9 cellular contexts compared by ENCODE assay signal in the genomic region with DNA sequence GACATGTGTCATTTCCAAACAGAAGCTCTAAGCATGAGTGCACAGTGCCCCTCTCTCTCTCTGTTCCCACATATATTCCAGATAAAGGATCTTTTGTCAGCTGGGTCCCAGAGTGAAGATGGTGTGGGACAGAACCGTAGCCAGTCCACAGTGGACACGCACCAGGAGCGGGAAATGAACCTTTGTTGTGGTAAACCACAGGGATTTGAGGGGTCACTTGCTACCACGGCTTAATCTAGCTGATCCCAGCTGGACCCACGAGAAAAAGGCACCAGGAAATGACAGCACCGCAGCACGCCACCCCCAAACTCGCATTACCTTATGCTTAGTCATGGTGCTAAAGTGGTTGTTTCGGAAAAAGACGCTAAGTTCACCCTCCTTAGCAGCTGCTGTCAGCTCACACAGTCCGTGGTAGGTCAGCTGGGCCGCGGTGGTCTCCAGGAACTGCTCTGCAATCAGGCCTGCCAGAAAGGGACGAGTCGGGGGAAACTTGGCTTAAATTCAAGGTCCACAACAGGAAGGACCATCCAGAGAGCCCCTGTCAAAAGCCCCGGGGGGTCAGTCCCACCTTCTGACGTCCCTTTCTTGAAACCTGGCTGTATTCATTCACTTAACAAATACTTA. TPM values are rescaled to one million over a fixed set of nuclear protein-coding genes. Genes with fewer than 3 reads are reported as not detected.
A peak's percentile ranks its signal among the peaks of the same experiment; 100 is the strongest.
DNase-seq lines count a peak whose midpoint lies in the region; ATAC-seq and TF ChIP-seq lines count a peak whose summit lies in the region.
"Had no signal": no experiment of that assay in that cellular context is flagged by ENCODE, and none has a peak within 500 bp of the region (broad histone marks: within the 10 kb centered on the region; RNA-seq: fewer than 3 reads in every experiment).

No MANE protein-coding gene starts in this region.

- WGBS in ovary, 3 donors = 37 to 60% (median 41%) methylated on average over 17 of the region's 17 CpGs

- peak overlapping the region; percentile 93 for H3K27ac ChIP-seq in temporal lobe (ENCODE audit: low read depth, low read length)
- no peak overlapping the region for H3K27ac ChIP-seq in ovary

- H3K9me3 Mint-ChIP-seq in activated naive CD4-positive, alpha-beta T cell treated with anti-CD3 and anti-CD28 coated beads for 36 hours = no peaks in the 10 kb centered on the region
- no peaks in the 10 kb centered on the region for H3K9me3 Mint-ChIP-seq in activated naive CD4-positive, alpha-beta T cell treated with anti-CD3 and anti-CD28 coated beads, Interleukin-2, amount 10 ng/mL, durations not matched to agents 7 days and 5 days
- H3K9me3 Mint-ChIP-seq in activated CD8-positive, alpha-beta T cell treated with anti-CD3 and anti-CD28 coated beads, Interleukin-2, amount 10 ng/mL, durations not matched to agents 7 days and 5 days (ENCODE audit: insufficient read depth) = no peaks in the 10 kb centered on the region

- intact Hi-C loops in activated naive CD4-positive, alpha-beta T cell treated with anti-CD3 and anti-CD28 coated beads for 36 hours (cut with micrococcal nuclease) = loop anchor here (5.0 kb wide), 2 partner anchors 377 to 537 kb away; no protein-coding TSS in a partner anchor
- intact Hi-C loops in ovary (cut with DNase I) = loop anchor here in 1 of 4 donors (5.0 kb wide), 1 partner anchor 532 kb away; no protein-coding TSS in a partner anchor

- peak overlapping the region; percentile 18 for H3K27ac Mint-ChIP-seq in activated naive CD4-positive, alpha-beta T cell treated with anti-CD3 and anti-CD28 coated beads for 36 hours
- no peak overlapping the region for H3K27ac Mint-ChIP-seq in activated naive CD4-positive, alpha-beta T cell treated with anti-CD3 and anti-CD28 coated beads, Interleukin-2, amount 10 ng/mL, durations not matched to agents 7 days and 5 days
- peak overlapping the region; percentile 11 for H3K27ac Mint-ChIP-seq in activated CD8-positive, alpha-beta T cell treated with anti-CD3 and anti-CD28 coated beads, Interleukin-2, amount 10 ng/mL, durations not matched to agents 7 days and 5 days

- H3K27me3 Mint-ChIP-seq in activated naive CD4-positive, alpha-beta T cell treated with anti-CD3 and anti-CD28 coated beads for 36 hours (ENCODE audit: low read depth) = no peaks in the 10 kb centered on the region
- no peaks in the 10 kb centered on the region for H3K27me3 Mint-ChIP-seq in activated naive CD4-positive, alpha-beta T cell treated with anti-CD3 and anti-CD28 coated beads, Interleukin-2, amount 10 ng/mL, durations not matched to agents 7 days and 5 days
- H3K27me3 Mint-ChIP-seq in activated CD8-positive, alpha-beta T cell treated with anti-CD3 and anti-CD28 coated beads, Interleukin-2, amount 10 ng/mL, durations not matched to agents 7 days and 5 days (ENCODE audit: low read depth) = no peaks in the 10 kb centered on the region

- no peak overlapping the region for H3K4me3 ChIP-seq in ovary
- H3K4me3 ChIP-seq: coronary artery had no signal

- no peak for TF ChIP-seq EP300 in ovary (IDR thresholded peaks at IDR 0.05)

- no peaks in the 10 kb centered on the region for H3K36me3 ChIP-seq in ovary

- POLR2A ChIA-PET in activated CD8-positive, alpha-beta T cell treated with anti-CD3 and anti-CD28 coated beads, Interleukin-2, amount 10 ng/mL, durations not matched to agents 7 days and 5 days (lab: Charles Lee) = no interaction called here

- no peak overlapping the region for H3K4me3 Mint-ChIP-seq in activated naive CD4-positive, alpha-beta T cell treated with anti-CD3 and anti-CD28 coated beads for 36 hours
- H3K4me3 Mint-ChIP-seq in activated naive CD4-positive, alpha-beta T cell treated with anti-CD3 and anti-CD28 coated beads, Interleukin-2, amount 10 ng/mL, durations not matched to agents 7 days and 5 days = no peak overlapping the region
- H3K4me3 Mint-ChIP-seq in activated CD8-positive, alpha-beta T cell treated with anti-CD3 and anti-CD28 coated beads, Interleukin-2, amount 10 ng/mL, durations not matched to agents 7 days and 5 days = no peak overlapping the region

- H3K36me3 Mint-ChIP-seq in activated naive CD4-positive, alpha-beta T cell treated with anti-CD3 and anti-CD28 coated beads for 36 hours (ENCODE audit: low read depth) = peaks cover 7% of the 10 kb centered on the region
- H3K36me3 Mint-ChIP-seq in activated naive CD4-positive, alpha-beta T cell treated with anti-CD3 and anti-CD28 coated beads, Interleukin-2, amount 10 ng/mL, durations not matched to agents 7 days and 5 days = peaks cover 48% of the 10 kb centered on the region
- peaks cover 33% of the 10 kb centered on the region for H3K36me3 Mint-ChIP-seq in activated CD8-positive, alpha-beta T cell treated with anti-CD3 and anti-CD28 coated beads, Interleukin-2, amount 10 ng/mL, durations not matched to agents 7 days and 5 days (ENCODE audit: low read depth)

- no peaks in the 10 kb centered on the region for H3K27me3 ChIP-seq in ovary

- TF ChIP-seq CTCF in ovary (IDR thresholded peaks at IDR 0.05) = no peak

- peaks cover 53% of the 10 kb centered on the region for H3K4me1 Mint-ChIP-seq in activated naive CD4-positive, alpha-beta T cell treated with anti-CD3 and anti-CD28 coated beads for 36 hours (ENCODE audit: low read depth)
- H3K4me1 Mint-ChIP-seq in activated naive CD4-positive, alpha-beta T cell treated with anti-CD3 and anti-CD28 coated beads, Interleukin-2, amount 10 ng/mL, durations not matched to agents 7 days and 5 days = peaks cover 48% of the 10 kb centered on the region
- peaks cover 44% of the 10 kb centered on the region for H3K4me1 Mint-ChIP-seq in activated CD8-positive, alpha-beta T cell treated with anti-CD3 and anti-CD28 coated beads, Interleukin-2, amount 10 ng/mL, durations not matched to agents 7 days and 5 days (ENCODE audit: low read depth)

- peaks cover 6% of the 10 kb centered on the region for H3K4me1 ChIP-seq in ovary (ENCODE audit: insufficient read depth)

- CTCF ChIA-PET in activated naive CD4-positive, alpha-beta T cell treated with anti-CD3 and anti-CD28 coated beads for 36 hours (lab: Charles Lee) = interaction anchor here (0.6 to 10.8 kb wide), 7 partner anchors 11 to 156 kb away, joined by 3 to 171 read pairs (median 4); a partner anchor contains a TSS
- CTCF ChIA-PET in activated naive CD4-positive, alpha-beta T cell treated with anti-CD3 and anti-CD28 coated beads, Interleukin-2, amount 10 ng/mL, durations not matched to agents 7 days and 5 days (lab: Charles Lee) = interaction anchor here (6.6 kb wide), 1 partner anchor 17 kb away, joined by 89 read pairs; a partner anchor contains a TSS
- CTCF ChIA-PET in activated CD8-positive, alpha-beta T cell treated with anti-CD3 and anti-CD28 coated beads, Interleukin-2, amount 10 ng/mL, durations not matched to agents 7 days and 5 days (lab: Charles Lee) = interaction anchor here (0.8 to 10.1 kb wide), 3 partner anchors 13 to 302 kb away, joined by 3 to 164 read pairs (median 6); a partner anchor contains a TSS

- no peaks in the 10 kb centered on the region for H3K9me3 ChIP-seq in ovary

- DNase-seq in activated naive CD4-positive, alpha-beta T cell treated with anti-CD3 and anti-CD28 coated beads for 36 hours = peak; percentile 58
- no peak for DNase-seq in activated naive CD4-positive, alpha-beta T cell treated with anti-CD3 and anti-CD28 coated beads, Interleukin-2, amount 10 ng/mL, durations not matched to agents 7 days and 5 days
- no peak for DNase-seq in activated CD8-positive, alpha-beta T cell treated with anti-CD3 and anti-CD28 coated beads, Interleukin-2, amount 10 ng/mL, durations not matched to agents 7 days and 5 days
- DNase-seq in iris pigment epithelial cell (ENCODE audit: low read depth) (peak; percentile 89), NCI-H146 (lab: John Stamatoyannopoulos, UW) (no peak), ovary (no peak), activated gamma-delta T cell (lab: John Stamatoyannopoulos, UW) (no peak)

- no peak for TF ChIP-seq POLR2A in ovary (IDR thresholded peaks at IDR 0.05)

- no peak for ATAC-seq in activated CD8-positive, alpha-beta T cell treated with anti-CD3 and anti-CD28 coated beads, Interleukin-2, amount 10 ng/mL, durations not matched to agents 7 days and 5 days

RNA-seq across cellular contexts. Expression of a gene that starts 7.5 kb away (rescaled TPM):
- total RNA-seq in activated naive CD4-positive, alpha-beta T cell treated with anti-CD3 and anti-CD28 coated beads for 36 hours = 10 to 100 TPM; 14.6 to 15.1 TPM
- 1 to 10 TPM; 9.1 to 9.9 TPM for total RNA-seq in activated CD8-positive, alpha-beta T cell treated with anti-CD3 and anti-CD28 coated beads, Interleukin-2, amount 10 ng/mL, durations not matched to agents 7 days and 5 days
- total RNA-seq in temporal lobe = 10.8 TPM
- 10 to 100 TPM; 17.1 to 35.6 (median 26.9) TPM for total RNA-seq in ovary
- 10 to 100 TPM; 22.1 to 33.0 TPM for polyA plus RNA-seq in ovary

RNA-seq across cellular contexts. Expression of a gene that starts 9.1 kb away (rescaled TPM):
- 10 to 100 TPM; 13.3 to 15.9 TPM for total RNA-seq in activated naive CD4-positive, alpha-beta T cell treated with anti-CD3 and anti-CD28 coated beads for 36 hours
- total RNA-seq in activated CD8-positive, alpha-beta T cell treated with anti-CD3 and anti-CD28 coated beads, Interleukin-2, amount 10 ng/mL, durations not matched to agents 7 days and 5 days = 10 to 100 TPM; 15.8 to 19.0 TPM
- 25.6 TPM for total RNA-seq in temporal lobe
- total RNA-seq in ovary = 10 to 100 TPM; 19.1 to 27.2 (median 22.9) TPM
- polyA plus RNA-seq in ovary = 10 to 100 TPM; 17.2 to 30.7 TPM

RNA-seq across cellular contexts. Expression of a gene that starts 17.1 kb away (rescaled TPM):
- total RNA-seq in activated naive CD4-positive, alpha-beta T cell treated with anti-CD3 and anti-CD28 coated beads for 36 hours = not detected
- not detected for total RNA-seq in activated CD8-positive, alpha-beta T cell treated with anti-CD3 and anti-CD28 coated beads, Interleukin-2, amount 10 ng/mL, durations not matched to agents 7 days and 5 days
- total RNA-seq in temporal lobe (not detected), ovary (1 to 10 TPM in 3 of 7 donors, under 1 TPM in 4; 0.24 to 6.9 (median 0.79) TPM)
- 1 to 10 TPM in 1 of 2 donors, under 1 TPM in 1; 0.44 to 1.2 TPM for polyA plus RNA-seq in ovary

RNA-seq across cellular contexts. Expression of a gene that starts 24.5 kb away (rescaled TPM):
- total RNA-seq in activated naive CD4-positive, alpha-beta T cell treated with anti-CD3 and anti-CD28 coated beads for 36 hours = 100 to 1,000 TPM; 130 to 135 TPM
- 100 to 1,000 TPM; 149 to 150 TPM for total RNA-seq in activated CD8-positive, alpha-beta T cell treated with anti-CD3 and anti-CD28 coated beads, Interleukin-2, amount 10 ng/mL, durations not matched to agents 7 days and 5 days
- total RNA-seq in temporal lobe (21.4 TPM), ovary (100 to 1,000 TPM in 5 of 7 donors, 10 to 100 TPM in 2; 91.9 to 198 (median 156) TPM)
- polyA plus RNA-seq in ovary = 100 to 1,000 TPM; 124 to 339 TPM

RNA-seq across cellular contexts. Expression of a gene that starts 37.2 kb away (rescaled TPM):
- total RNA-seq in activated naive CD4-positive, alpha-beta T cell treated with anti-CD3 and anti-CD28 coated beads for 36 hours = 1 to 10 TPM; 1.1 to 1.3 TPM
- total RNA-seq in activated CD8-positive, alpha-beta T cell treated with anti-CD3 and anti-CD28 coated beads, Interleukin-2, amount 10 ng/mL, durations not matched to agents 7 days and 5 days = 1 to 10 TPM; 1.1 to 1.8 TPM
- total RNA-seq in temporal lobe = 0.25 TPM
- 10 to 100 TPM in 1 of 7 donors, 1 to 10 TPM in 1, under 1 TPM in 5; 0.17 to 10.6 (median 0.60) TPM for total RNA-seq in ovary
- under 1 TPM; 0.13 to 0.32 TPM for polyA plus RNA-seq in ovary

Comparison
In these comparisons a context has a peak if more than half of its experiments do, and no peak if none do; other contexts are left out.
1. DNase-seq: peak in activated naive CD4-positive, alpha-beta T cell treated with anti-CD3 and anti-CD28 coated beads for 36 hours (single experiment) and iris pigment epithelial cell (single experiment); none in activated naive CD4-positive, alpha-beta T cell treated with anti-CD3 and anti-CD28 coated beads, Interleukin-2, amount 10 ng/mL, durations not matched to agents 7 days and 5 days (single experiment), activated CD8-positive, alpha-beta T cell treated with anti-CD3 and anti-CD28 coated beads, Interleukin-2, amount 10 ng/mL, durations not matched to agents 7 days and 5 days (single experiment), NCI-H146 (single experiment), ovary (0 of 5) and activated gamma-delta T cell (single experiment).